Comparison of ENCODE assay signal across 19 cellular contexts in the genomic region with DNA sequence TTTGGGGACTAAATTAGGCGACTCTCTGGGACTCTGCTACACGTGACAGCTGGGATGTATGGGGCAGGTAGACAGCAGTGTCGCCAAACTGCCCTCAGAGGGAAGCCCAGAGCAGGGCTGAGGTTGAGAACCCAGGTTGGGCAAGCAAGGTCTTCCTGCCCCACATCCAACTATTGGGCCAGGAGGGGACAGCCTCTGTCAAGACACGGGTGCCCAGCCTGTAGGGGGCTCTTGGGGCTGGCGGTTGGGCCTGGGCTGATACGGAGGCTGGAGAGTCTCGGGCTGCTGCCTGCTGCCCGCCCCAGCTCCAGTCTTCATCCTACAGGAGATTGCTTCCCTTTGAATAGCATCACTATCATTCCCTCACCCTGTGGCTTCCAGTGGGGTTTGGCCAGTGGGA. TPM values are rescaled to one million over a fixed set of nuclear protein-coding genes. Genes with fewer than 3 reads are reported as not detected.
"Had no signal": no experiment of that assay in that cellular context is flagged by ENCODE, and none has a peak within 500 bp of the region (broad histone marks: within the 10 kb centered on the region; RNA-seq: fewer than 3 reads in every experiment).

No MANE protein-coding gene starts in this region.

- H3K36me3 ChIP-seq: right atrium auricular region, tibial artery had no signal

- H3K4me3 ChIP-seq: coronary artery, lung, right atrium auricular region, skin epidermis, tibial artery had no signal

- H3K9me3 ChIP-seq: right atrium auricular region, tibial artery had no signal

- H3K27me3 ChIP-seq: right atrium auricular region had no signal

- H3K4me3 Mint-ChIP-seq: activated CD8-positive, alpha-beta T cell treated with anti-CD3 and anti-CD28 coated beads for 36 hours; activated naive CD4-positive, alpha-beta T cell treated with anti-CD3 and anti-CD28 coated beads for 36 hours; activated naive CD8-positive, alpha-beta T cell treated with anti-CD3 and anti-CD28 coated beads, Interleukin-2, amount 50 U/mL, for 24 hours; activated T-cell treated with anti-CD3 and anti-CD28 coated beads, Interleukin-2, amount 50 U/mL, for 24 hours; mesothelial cell of epicardium; natural killer cell treated with Interleukin-12 subunit alpha and Interleukin-12 subunit beta and Interleukin-15 and Interleukin-18, amount 100 ng/mL, for 72 hours had no signal

- DNase-seq: activated CD4-positive, alpha-beta T cell treated with anti-CD3 and anti-CD28 coated beads for 48 hours; activated CD4-positive, CD25-positive, alpha-beta regulatory T cell; activated CD8-positive, alpha-beta T cell treated with anti-CD3 and anti-CD28 coated beads for 36 hours; activated naive CD4-positive, alpha-beta T cell treated with anti-CD3 and anti-CD28 coated beads for 36 hours; activated naive CD8-positive, alpha-beta T cell treated with anti-CD3 and anti-CD28 coated beads, Interleukin-2, amount 50 U/mL, for 24 hours; activated T-cell treated with anti-CD3 and anti-CD28 coated beads, Interleukin-2, amount 50 U/mL, for 24 hours; anterior cingulate cortex; stimulated activated naive CD8-positive, alpha-beta T cell treated with anti-CD3 and anti-CD28 coated beads, Interleukin-15, Interleukin-2, amounts not matched to agents 100 U/mL and 50 U/mL, for 24 hours; substantia nigra; tibial artery had no signal

- H3K36me3 Mint-ChIP-seq: mesothelial cell of epicardium; natural killer cell treated with Interleukin-12 subunit alpha and Interleukin-12 subunit beta and Interleukin-15 and Interleukin-18, amount 100 ng/mL, for 72 hours had no signal

- H3K27me3 Mint-ChIP-seq: activated T-cell treated with anti-CD3 and anti-CD28 coated beads, Interleukin-2, amount 50 U/mL, for 24 hours had no signal

- H3K9me3 Mint-ChIP-seq: activated CD8-positive, alpha-beta T cell treated with anti-CD3 and anti-CD28 coated beads for 36 hours; activated naive CD4-positive, alpha-beta T cell treated with anti-CD3 and anti-CD28 coated beads for 36 hours; activated naive CD8-positive, alpha-beta T cell treated with anti-CD3 and anti-CD28 coated beads, Interleukin-2, amount 50 U/mL, for 24 hours; activated T-cell treated with anti-CD3 and anti-CD28 coated beads, Interleukin-2, amount 50 U/mL, for 24 hours; activated T-helper 2 cell treated with anti-CD3 and anti-CD28 coated beads, Interferon-gamma antibody, Interleukin-2, Interleukin-4, amounts not matched to agents 10 μg/mL and 5 μg/mL and 100 μg/mL, durations not matched to agents 14 hours and 24 hours and 36 hours; mesothelial cell of epicardium; natural killer cell treated with Interleukin-12 subunit alpha and Interleukin-12 subunit beta and Interleukin-15 and Interleukin-18, amount 100 ng/mL, for 72 hours had no signal

- H3K27ac Mint-ChIP-seq: activated CD8-positive, alpha-beta T cell treated with anti-CD3 and anti-CD28 coated beads for 36 hours; activated naive CD4-positive, alpha-beta T cell treated with anti-CD3 and anti-CD28 coated beads for 36 hours; activated naive CD8-positive, alpha-beta T cell treated with anti-CD3 and anti-CD28 coated beads, Interleukin-2, amount 50 U/mL, for 24 hours; activated T-cell treated with anti-CD3 and anti-CD28 coated beads, Interleukin-2, amount 50 U/mL, for 24 hours; activated T-helper 2 cell treated with anti-CD3 and anti-CD28 coated beads, Interferon-gamma antibody, Interleukin-2, Interleukin-4, amounts not matched to agents 10 μg/mL and 5 μg/mL and 100 μg/mL, durations not matched to agents 14 hours and 24 hours and 36 hours; mesothelial cell of epicardium; natural killer cell treated with Interleukin-12 subunit alpha and Interleukin-12 subunit beta and Interleukin-15 and Interleukin-18, amount 100 ng/mL, for 72 hours; progenitor cell of endocrine pancreas had no signal

- H3K27ac ChIP-seq: coronary artery, right atrium auricular region, skin epidermis, tibial artery had no signal

- H3K4me1 ChIP-seq: tibial artery had no signal

- H3K4me1 Mint-ChIP-seq: activated naive CD8-positive, alpha-beta T cell treated with anti-CD3 and anti-CD28 coated beads, Interleukin-2, amount 50 U/mL, for 24 hours had no signal

RNA-seq across cellular contexts. Expression of a gene that starts 33.3 kb away (rescaled TPM):
- total RNA-seq: osteoblast had no signal
